In the genomic region with DNA sequence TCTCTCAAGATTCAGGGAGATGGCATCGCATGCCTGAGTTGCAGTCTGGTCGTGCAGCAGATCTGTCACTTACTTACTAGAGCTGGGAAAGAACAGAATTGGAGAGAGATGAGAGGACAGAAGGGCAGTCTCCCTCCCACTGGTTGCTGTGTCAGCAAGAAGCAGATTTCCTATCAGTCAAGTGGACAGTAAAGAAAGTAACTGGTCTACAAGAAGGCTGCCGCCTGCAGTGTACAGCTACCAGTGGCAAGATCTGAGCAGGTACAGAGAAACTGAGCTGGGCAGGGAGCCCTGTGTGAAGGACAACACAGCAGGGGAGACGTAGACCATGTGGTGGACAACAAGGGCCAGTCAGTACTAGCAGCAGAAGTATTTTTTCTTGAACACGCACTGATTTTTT, we compare ENCODE assay signal across 19 cellular contexts. TPM values are rescaled to one million over a fixed set of nuclear protein-coding genes. Genes with fewer than 3 reads are reported as not detected.
A peak's percentile ranks its signal among the peaks of the same experiment; 100 is the strongest.
DNase-seq lines count a peak whose midpoint lies in the region; ATAC-seq, FAIRE-seq and TF ChIP-seq lines count a peak whose summit lies in the region.
"Had no signal": no experiment of that assay in that cellular context is flagged by ENCODE, and none has a peak within 500 bp of the region (broad histone marks: within the 10 kb centered on the region; RNA-seq: fewer than 3 reads in every experiment).

No MANE protein-coding gene starts in this region.

- CTCF ChIA-PET in A549 (lab: Yijun Ruan, JAX), result no interaction called here
- CTCF ChIA-PET in H1 (lab: Charles Lee; ENCODE audit: partially characterized antibody), result interaction anchor here (1.2 kb wide), 1 partner anchor 9 kb away, joined by 3 read pairs; no protein-coding TSS in a partner anchor

- H3K4me2 ChIP-seq in A549, result no peak overlapping the region
- H3K4me2 ChIP-seq in H1 (ENCODE audit: insufficient read depth in 1 of 2, low read depth in 2 of 2, low read length in 2 of 2), result no peak overlapping the region

- H3K23ac ChIP-seq in H1 (ENCODE audit: insufficient read length), result no peak overlapping the region

- H3K14ac ChIP-seq in H1 (ENCODE audit: insufficient read length), result no peak overlapping the region

- FAIRE-seq in A549 (lab: Jason Lieb, UNC) (no peak), H1 (lab: Jason Lieb, UNC) (no peak)
- FAIRE-seq: D721Med had no signal

- no peak overlapping the region; the same call in 1 of the 2 replicates for H2AK5ac ChIP-seq in H1 (ENCODE audit: low read depth, low read length)

- no peak overlapping the region for H2BK12ac ChIP-seq in H1 (ENCODE audit: low read depth, low read length)

- H3K4me3 ChIP-seq in A549, result no peak overlapping the region
- H3K4me3 ChIP-seq in H1 (ENCODE audit: extremely low read depth in 1 of 4, insufficient read depth in 2 of 4, low read depth in 3 of 4, low read length in 4 of 4), result no peak overlapping the region
- H3K4me3 ChIP-seq in Peyer's patch, result no peak overlapping the region

- no peak overlapping the region for H2BK5ac ChIP-seq in H1 (ENCODE audit: low read depth, low read length)

- TF ChIP-seq RAD21 in A549 (conservative IDR thresholded peaks at IDR 0.05 in 1 of 2, IDR thresholded peaks at IDR 0.05 in 1 of 2), result no peak
- TF ChIP-seq RAD21 in H1 (IDR thresholded peaks at IDR 0.05 in 1 of 2, conservative IDR thresholded peaks at IDR 0.05 in 1 of 2; ENCODE audit: low read depth in 2 of 2, low read length in 2 of 2), result no peak

- POLR2A ChIA-PET in A549 (lab: Yijun Ruan, JAX), result no interaction called here
- POLR2A ChIA-PET in H1 (lab: Charles Lee; ENCODE audit: partially characterized antibody), result no interaction called here

- no peaks in the 10 kb centered on the region for H3K23me2 ChIP-seq in H1 (ENCODE audit: low read depth, low read length)

- DNase-seq in A549 (ENCODE audit: low read depth in 1 of 2, low spot score in 1 of 2) (no peak), ELF-1 (ENCODE audit: low read depth, low spot score) (peak; percentile 2), H1 (ENCODE audit: low read depth in 1 of 2, low spot score in 2 of 2) (no peak), retina (peak; percentile 42), Peyer's patch (no peak), occipital lobe (lab: John Stamatoyannopoulos, UW) (no peak)
- DNase-seq: CD8-positive, alpha-beta T cell; COR-L47; DMS153; DMS79 treated with DMSO at 0.1 percent for 48 hours; EL; GF-D8; HCEC 1CT; HFFc6 had no signal

- TF ChIP-seq CTCF in A549 (IDR thresholded peaks at IDR 0.05) (no peak), H1 (IDR thresholded peaks at IDR 0.05; ENCODE audit: control extremely low read depth in 1 of 3, insufficient read depth in 1 of 3, low read depth in 1 of 3, low read length in 3 of 3) (peak in 1 of 3 experiments; percentile 2; a peak in 1 of 4 replicates), Peyer's patch (IDR thresholded peaks at IDR 0.05) (no peak)

- no peak overlapping the region for H3K56ac ChIP-seq in H1 (replicated peaks; ENCODE audit: insufficient read length, low read depth, low read length)

- H3K36me3 ChIP-seq in H1 (ENCODE audit: control insufficient read depth in 2 of 4, insufficient read depth in 4 of 4, low read length in 3 of 4), result no peaks in the 10 kb centered on the region
- no peaks in the 10 kb centered on the region for H3K36me3 ChIP-seq in Peyer's patch

- H3K4me1 ChIP-seq in A549 (no peaks in the 10 kb centered on the region), H1 (replicated peaks in 1 of 4; ENCODE audit: control insufficient read depth in 3 of 4, insufficient read depth in 4 of 4, low read length in 3 of 4) (peaks cover 0 to 4% (median 0%) of the 10 kb centered on the region in 4 experiments; a peak in 1 of 7 replicates), Peyer's patch (no peaks in the 10 kb centered on the region)

- H3K79me1 ChIP-seq in H1 (ENCODE audit: low read depth, low read length), result no peaks in the 10 kb centered on the region

- H4K8ac ChIP-seq in H1 (ENCODE audit: extremely low read depth, insufficient read depth, low read length), result no peak overlapping the region

- H2BK20ac ChIP-seq in H1 (ENCODE audit: low read length), result no peak overlapping the region

- H3K9ac ChIP-seq in H1 (replicated peaks in 1 of 4; ENCODE audit: extremely low read depth in 1 of 4, low read depth in 3 of 4, low read length in 3 of 4), result no peak overlapping the region

- H4K20me1 ChIP-seq in H1 (replicated peaks in 1 of 2; ENCODE audit: control insufficient read depth in 1 of 2, insufficient read depth in 2 of 2, low read length in 2 of 2), result no peaks in the 10 kb centered on the region

- no peaks in the 10 kb centered on the region for H3K79me2 ChIP-seq in H1 (ENCODE audit: control insufficient read depth in 1 of 2, insufficient read depth in 2 of 2, low read length in 2 of 2)

- H3K27me3 ChIP-seq in H1 (replicated peaks in 1 of 4; ENCODE audit: control insufficient read depth in 3 of 4, extremely low read depth in 1 of 4, insufficient read depth in 3 of 4, low read length in 3 of 4) (no peaks in the 10 kb centered on the region), Peyer's patch (no peaks in the 10 kb centered on the region)

- no peak overlapping the region for H2BK15ac ChIP-seq in H1 (ENCODE audit: low read length)

- no peak for ATAC-seq in A549
- no peak for ATAC-seq in GM18519 (IDR thresholded peaks at IDR 0.05; ENCODE audit: low FRiP score, unreplicated experiment)
- ATAC-seq: CD8-positive, alpha-beta T cell had no signal

- H3K27ac ChIP-seq in A549 (no peak overlapping the region), H1 (ENCODE audit: low read depth, low read length) (no peak overlapping the region), Peyer's patch (no peak overlapping the region)
- H3K27ac ChIP-seq: HL-60 had no signal

- 24% methylated on average over 5 of the region's 5 CpGs for WGBS in A549 (ENCODE audit: missing lambda C conversion rate)
- WGBS in H1 (ENCODE audit: extremely low coverage in 1 of 2, insufficient coverage in 1 of 2, insufficient read length in 1 of 2, insufficient replicate concordance in 2 of 2, low coverage in 1 of 2, low lambda C conversion rate in 2 of 2, missing lambda C conversion rate in 1 of 2), 2 experiments, result 85% methylated on average over 5 of the region's 5 CpGs; no CpG with 5 or more reads in 1 of the 2 experiments

- H3K9me3 ChIP-seq in A549, result no peaks in the 10 kb centered on the region
- H3K9me3 ChIP-seq in H1 (ENCODE audit: insufficient read depth in 2 of 2, low read depth in 1 of 2, low read length in 1 of 2), result no peaks in the 10 kb centered on the region
- no peaks in the 10 kb centered on the region for H3K9me3 ChIP-seq in Peyer's patch

- 0 out of 2 replicates have a peak overlapping the region, but pooled peaks have one; percentile 51 for H3K18ac ChIP-seq in H1 (ENCODE audit: extremely low read depth, low read length)

- H2BK120ac ChIP-seq in H1 (replicated peaks; ENCODE audit: low read depth, low read length), result no peak overlapping the region

- H3K4ac ChIP-seq in H1 (replicated peaks; ENCODE audit: insufficient read length, low read depth, low read length), result no peak overlapping the region

- no peak for TF ChIP-seq EP300 in A549 (IDR thresholded peaks at IDR 0.05)
- no peak for TF ChIP-seq EP300 in H1 (IDR thresholded peaks at IDR 0.05; ENCODE audit: borderline replicate concordance in 1 of 2, low read depth in 2 of 2, low read length in 2 of 2)

- no peak overlapping the region for H4K5ac ChIP-seq in H1 (ENCODE audit: insufficient read length, low read depth, low read length)

- TF ChIP-seq POLR2A in A549 (IDR thresholded peaks at IDR 0.05; ENCODE audit: low read length), result no peak
- no peak for TF ChIP-seq POLR2A in H1 (IDR thresholded peaks at IDR 0.05; ENCODE audit: control extremely low read depth in 1 of 2, low read depth in 2 of 2, low read length in 2 of 2)
- no peak for TF ChIP-seq POLR2A in Peyer's patch (IDR thresholded peaks at IDR 0.05)

- no peak overlapping the region for H4K91ac ChIP-seq in H1 (replicated peaks; ENCODE audit: insufficient read length, low read length)

- no peak overlapping the region for H2AFZ ChIP-seq in H1 (ENCODE audit: low read length)

TF ChIP-seq in A549, 52 proteins besides CTCF, POLR2A, EP300 and RAD21:
- TF ChIP-seq MAFK (IDR thresholded peaks at IDR 0.05; ENCODE audit: partially characterized antibody) (peak; percentile 68), RARB (CRISPR knock-in tag; IDR thresholded peaks at IDR 0.05) (no peak), ZFP36 (IDR thresholded peaks at IDR 0.05; ENCODE audit: borderline replicate concordance, partially characterized antibody) (no peak)

TF ChIP-seq in H1, 55 proteins besides CTCF, POLR2A, EP300 and RAD21:
- no peak for TF ChIP-seq SIX5 (IDR thresholded peaks at IDR 0.05; ENCODE audit: low read depth, low read length)
- no peak for TF ChIP-seq HDAC2 (IDR thresholded peaks at IDR 0.05; ENCODE audit: borderline replicate concordance in 1 of 2, low read depth in 2 of 2, low read length in 2 of 2)
- no peak for TF ChIP-seq SRF (IDR thresholded peaks at IDR 0.05; ENCODE audit: low read depth, low read length)
- no peak for TF ChIP-seq KDM4A (IDR thresholded peaks at IDR 0.05; ENCODE audit: low read depth, low read length, severe bottlenecking)
- peak; percentile 19; the same call in 1 of the 2 replicates for TF ChIP-seq MAFK (IDR thresholded peaks at IDR 0.05; ENCODE audit: low read depth, low read length)
- TF ChIP-seq CTBP2 (IDR thresholded peaks at IDR 0.05; ENCODE audit: borderline replicate concordance, insufficient read depth, insufficient read length, low read length), result no peak
- TF ChIP-seq KDM5A (IDR thresholded peaks at IDR 0.05; ENCODE audit: low read length), result no peak
- no peak for TF ChIP-seq GABPA (IDR thresholded peaks at IDR 0.05; ENCODE audit: borderline replicate concordance, insufficient read depth, low read length)

RNA-seq across cellular contexts. Expression of a gene that starts 49.5 kb away (rescaled TPM):
- polyA plus RNA-seq in A549 (2011; rRNA removed) (0.01 TPM in 1 of 2 replicates, not detected in the other), A549 (2017; fragmentation: RNase III; extraction: RNeasy Plus Mini Kit Qiagen cat#74134 plus additional on column Dnase treatment) (not detected in 3 replicates), H1 (2011; rRNA removed) (2.6 and 4.2 TPM in 2 replicates)
- not detected in 2 replicates for polyA plus RNA-seq in A549 (2012; cell fraction: cytosol; rRNA removed)
- not detected in 2 replicates for polyA plus RNA-seq in A549 (2012; cell fraction: nucleus; rRNA removed)
- not detected in 2 replicates for polyA minus RNA-seq in A549 (2011; rRNA and poly(A)+ RNA removed)
- 1.9 and 2.1 TPM in 2 replicates for total RNA-seq in H1 (2021; fragmentation: NEBNext Ultra II Directional; extraction: Animal tissue kit (Norgen Biotek cat#: 25700))
- polyA plus RNA-seq in H1 (2011; cell fraction: cytosol; rRNA removed), result 2.7 TPM
- 2.6 TPM for polyA plus RNA-seq in H1 (2011; cell fraction: nucleus; rRNA removed)
- 2.4 to 4.1 TPM (median 3.5 TPM) in 4 replicates for polyA plus RNA-seq in H1 (2012, experiment 1 of 2)
- polyA plus RNA-seq in H1 (2012, experiment 2 of 2), result 1.5 TPM
- polyA plus RNA-seq in H1 (2013, experiment 1 of 2), result 1.4 TPM
- polyA plus RNA-seq in H1 (2013, experiment 2 of 2), result 1.1 TPM
- 1.2 and 3.5 TPM in 2 replicates for polyA minus RNA-seq in H1 (2011; rRNA and poly(A)+ RNA removed)
- 1.6 TPM for polyA minus RNA-seq in H1 (2011; cell fraction: cytosol; rRNA and poly(A)+ RNA removed)
- polyA minus RNA-seq in H1 (2011; cell fraction: nucleus; rRNA and poly(A)+ RNA removed), result 1.2 TPM
- total RNA-seq in Peyer's patch (under 1 TPM in 3 of 4 donors, not detected in 1; 0.18 to 0.80 (median 0.57) TPM), occipital lobe (37.9 TPM)
- total RNA-seq: CD8-positive, alpha-beta T cell; HFFc6 had no signal
- polyA plus RNA-seq: BJ, CD14-positive monocyte had no signal

Comparison
In these comparisons a context has a peak if more than half of its experiments do, and no peak if none do; other contexts are left out.
1. DNase-seq: peak in ELF-1 (single experiment) and retina (single experiment); none in A549 (0 of 2), H1 (0 of 2), Peyer's patch (0 of 3) and occipital lobe (single experiment).
2. RNA of a gene that starts 49.5 kb away (total RNA-seq): 37.9 TPM in occipital lobe (single experiment); 1.9 to 2.1 TPM in H1 and 0.18 to 0.80 TPM in Peyer's patch; every median in the first group is over 10 times any median in the second.